ENCODE assay signal across 8 cellular contexts in genomic region chr12:122527478-122527944, GRCh38. TPM values are rescaled to one million over a fixed set of nuclear protein-coding genes. Genes with fewer than 3 reads are reported as not detected.
DNase-seq lines count a peak whose midpoint lies in the region; ATAC-seq and TF ChIP-seq lines count a peak whose summit lies in the region.

No MANE protein-coding gene starts in this region.

- no peak for TF ChIP-seq CTCF in ovary (IDR thresholded peaks at IDR 0.05)
- no peak for TF ChIP-seq CTCF in type B pancreatic cell (conservative IDR thresholded peaks at IDR 0.05)

- H3K4me3 ChIP-seq in esophagus (ENCODE audit: low read depth in 1 of 2, low read length in 2 of 2), result peak overlapping the region; percentile 61 to 84
- H3K4me3 ChIP-seq in ovary, result peak overlapping the region; percentile 41

- no peaks in the 10 kb centered on the region for H3K27me3 ChIP-seq in esophagus (ENCODE audit: control insufficient read depth in 1 of 2, insufficient read depth in 2 of 2, low read length in 2 of 2)
- no peaks in the 10 kb centered on the region for H3K27me3 ChIP-seq in ovary

- POLR2A ChIA-PET in T-cell (lab: Charles Lee), result interaction anchor here (0.6 to 3.0 kb wide), 9 partner anchors 8 to 129 kb away, joined by 3 to 34 read pairs (median 6); partner anchors contain the start of gene ZCCHC8 (in 2 of the 2)

- peak; percentile 79 for DNase-seq in CD1c-positive myeloid dendritic cell (ENCODE audit: extremely low spot score)
- peak in 25 of 34 experiments; percentile 2 to 51 (median 19) for DNase-seq in T-cell
- DNase-seq in ovary, result no peak
- DNase-seq in midbrain (lab: John Stamatoyannopoulos, UW), result no peak
- no peak for DNase-seq in type B pancreatic cell (ENCODE audit: extremely low spot score, unreplicated experiment)

- intact Hi-C loops in ovary (cut with DNase I), result no loop called here

- ATAC-seq in HG03097 (IDR thresholded peaks at IDR 0.05; ENCODE audit: low FRiP score, unreplicated experiment) (peak; percentile 5), T-cell (replicated peaks in 1 of 4) (no peak), HG03159 (IDR thresholded peaks at IDR 0.05; ENCODE audit: unreplicated experiment) (no peak)

- H3K9me3 ChIP-seq in esophagus (ENCODE audit: control insufficient read depth in 2 of 2, insufficient read depth in 1 of 2, low read depth in 1 of 2, low read length in 1 of 2) (no peaks in the 10 kb centered on the region), ovary (no peaks in the 10 kb centered on the region)

- H3K4me1 Mint-ChIP-seq in T-cell, result peaks cover 26 to 27% (median 26%) of the 10 kb centered on the region in 3 donors
- peaks cover 19% of the 10 kb centered on the region for H3K4me1 Mint-ChIP-seq in type B pancreatic cell (ENCODE audit: unreplicated experiment)

- H3K36me3 ChIP-seq in esophagus (ENCODE audit: control insufficient read depth in 2 of 2, insufficient read depth in 2 of 2, low read length in 1 of 2) (no peaks in the 10 kb centered on the region), ovary (no peaks in the 10 kb centered on the region)

- CTCF ChIA-PET in T-cell (lab: Charles Lee), result interaction anchor here (0.6 to 2.8 kb wide), 2 partner anchors 27 to 355 kb away, joined by 3 to 12 read pairs; partner anchors contain the start of gene ZCCHC8 (in 1 of the 2)

- no peaks in the 10 kb centered on the region for H3K27me3 Mint-ChIP-seq in T-cell
- no peaks in the 10 kb centered on the region for H3K27me3 Mint-ChIP-seq in type B pancreatic cell

- no peaks in the 10 kb centered on the region for H3K9me3 Mint-ChIP-seq in T-cell
- no peaks in the 10 kb centered on the region for H3K9me3 Mint-ChIP-seq in type B pancreatic cell

- H3K27ac Mint-ChIP-seq in T-cell (no peak overlapping the region), type B pancreatic cell (no peak overlapping the region)

- H3K36me3 Mint-ChIP-seq in T-cell (peaks cover 19% of the 10 kb centered on the region), type B pancreatic cell (peaks cover 16% of the 10 kb centered on the region)

- H3K4me1 ChIP-seq in esophagus (ENCODE audit: control insufficient read depth in 2 of 2, insufficient read depth in 2 of 2, low read length in 1 of 2), result peaks cover 0 to 2% of the 10 kb centered on the region in 2 donors
- H3K4me1 ChIP-seq in ovary (ENCODE audit: insufficient read depth), result peaks cover 7% of the 10 kb centered on the region

- H3K4me3 Mint-ChIP-seq in T-cell (no peak overlapping the region), type B pancreatic cell (no peak overlapping the region)

- TF ChIP-seq EP300 in ovary (IDR thresholded peaks at IDR 0.05), result no peak

- peak overlapping the region; percentile 49 to 84 for H3K27ac ChIP-seq in esophagus (ENCODE audit: low read depth in 2 of 2, low read length in 1 of 2)
- peak overlapping the region in 1 of 2 donors; percentile 94 for H3K27ac ChIP-seq in ovary

- 0% methylated on average over 21 of the region's 21 CpGs for WGBS in esophagus, 2 donors
- 0 to 1% (median 0%) methylated on average over 21 of the region's 21 CpGs for WGBS in ovary, 3 donors

- TF ChIP-seq POLR2A in ovary (IDR thresholded peaks at IDR 0.05), result no peak

RNA-seq across cellular contexts. Expression of gene KNTC1, which starts 0.5 kb away (rescaled TPM):
- 10 to 100 TPM; 26.2 to 35.7 (median 29.2) TPM for total RNA-seq in T-cell
- 10 to 100 TPM in 1 of 2 donors, 1 to 10 TPM in 1; 9.6 to 22.9 TPM for polyA plus RNA-seq in esophagus
- total RNA-seq in ovary, result 10 to 100 TPM in 4 of 7 donors, 1 to 10 TPM in 3; 6.8 to 15.9 (median 11.3) TPM
- 1 to 10 TPM; 4.7 to 7.2 TPM for polyA plus RNA-seq in ovary
- 31.6 and 74.8 TPM in 2 replicates for total RNA-seq in type B pancreatic cell (ENCODE audit: low replicate concordance)

RNA-seq across cellular contexts. Expression of gene RSRC2, which starts 0.8 kb away (rescaled TPM):
- total RNA-seq in T-cell (100 to 1,000 TPM in 3 of 5 donors, 10 to 100 TPM in 2; 92.8 to 237 (median 108) TPM), ovary (10 to 100 TPM; 54.1 to 74.6 (median 62.7) TPM), type B pancreatic cell (ENCODE audit: low replicate concordance) (78.0 and 100.0 TPM in 2 replicates)
- polyA plus RNA-seq in esophagus (10 to 100 TPM; 44.0 to 49.8 TPM), ovary (10 to 100 TPM; 62.0 to 90.7 TPM)

RNA-seq across cellular contexts. Expression of gene ZCCHC8, which starts 26.8 kb away (rescaled TPM):
- 10 to 100 TPM; 41.9 to 49.5 (median 45.3) TPM for total RNA-seq in T-cell
- polyA plus RNA-seq in esophagus, result 10 to 100 TPM; 15.4 to 27.6 TPM
- total RNA-seq in ovary, result 10 to 100 TPM; 18.0 to 31.8 (median 22.7) TPM
- 10 to 100 TPM; 19.0 to 24.9 TPM for polyA plus RNA-seq in ovary
- 27.2 and 30.4 TPM in 2 replicates for total RNA-seq in type B pancreatic cell (ENCODE audit: low replicate concordance)

Comparison
In these comparisons a context has a peak if more than half of its experiments do, and no peak if none do; other contexts are left out.
1. DNase-seq: peak in CD1c-positive myeloid dendritic cell (single experiment) and T-cell (25 of 34); none in ovary (0 of 5), midbrain (single experiment) and type B pancreatic cell (single experiment).